ENCODE assay signal across 11 cellular contexts in the genomic region with DNA sequence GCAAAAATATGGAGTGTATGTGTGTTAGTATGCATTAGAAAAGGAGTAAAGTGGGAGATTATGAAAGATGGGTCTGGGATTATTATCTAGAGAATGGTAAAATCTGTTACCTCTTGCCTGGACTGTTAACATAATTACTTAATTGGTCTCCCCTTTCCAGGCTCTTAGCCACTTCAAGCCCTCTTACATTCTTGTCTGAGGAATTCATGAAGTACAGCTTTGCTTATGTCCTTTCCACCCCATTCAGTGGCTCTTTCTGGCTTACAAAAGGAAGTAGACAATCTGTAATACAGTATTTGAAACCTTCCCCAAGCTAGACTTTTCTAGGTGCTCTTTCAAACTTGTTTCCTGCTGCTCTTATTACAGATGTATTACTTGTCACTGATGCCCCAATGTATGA.
A peak's percentile ranks its signal among the peaks of the same experiment; 100 is the strongest.
DNase-seq lines count a peak whose midpoint lies in the region; ATAC-seq and TF ChIP-seq lines count a peak whose summit lies in the region.
"Had no signal": no experiment of that assay in that cellular context is flagged by ENCODE, and none has a peak within 500 bp of the region (broad histone marks: within the 10 kb centered on the region; RNA-seq: fewer than 3 reads in every experiment).

No MANE protein-coding gene starts in this region.

- no peak for DNase-seq in heart left ventricle
- no peak for DNase-seq in cardiac septum (ENCODE audit: low spot score)
- no peak for DNase-seq in SJSA1 (ENCODE audit: low read depth in 1 of 2, low spot score in 2 of 2)
- peak; percentile 31 for DNase-seq in iris pigment epithelial cell (ENCODE audit: low read depth)
- no peak for DNase-seq in uterus
- no peak for DNase-seq in SHP77 (lab: John Stamatoyannopoulos, UW)
- DNase-seq: left cardiac atrium, OCI-M1 had no signal

- intact Hi-C loops in heart left ventricle (cut with DNase I): no loop called here
- intact Hi-C loops in cardiac septum (cut with DNase I): no loop called here
- intact Hi-C loops in uterus (cut with DNase I; ENCODE audit: low total_unique reads): no loop called here

- H3K36me3 ChIP-seq in heart left ventricle (peaks cover 0 to 20% (median 0%) of the 10 kb centered on the region in 9 donors), SJSA1 (peaks cover 34% of the 10 kb centered on the region), uterus (no peaks in the 10 kb centered on the region)

- peaks cover 0 to 3% (median 0%) of the 10 kb centered on the region in 12 donors for H3K9me3 ChIP-seq in heart left ventricle
- H3K9me3 ChIP-seq in SJSA1 (replicated peaks): no peaks in the 10 kb centered on the region
- H3K9me3 ChIP-seq in uterus: no peaks in the 10 kb centered on the region

- no peak for TF ChIP-seq CTCF in heart left ventricle (IDR thresholded peaks at IDR 0.05)
- TF ChIP-seq CTCF in uterus (IDR thresholded peaks at IDR 0.05): no peak

- no peak for ATAC-seq in heart left ventricle
- no peak for ATAC-seq in GM19463 (IDR thresholded peaks at IDR 0.05; ENCODE audit: unreplicated experiment)
- no peak for ATAC-seq in GM19397 (IDR thresholded peaks at IDR 0.05; ENCODE audit: unreplicated experiment)

- peaks cover 20 to 95% (median 84%) of the 10 kb centered on the region in 12 donors for H3K4me1 ChIP-seq in heart left ventricle
- H3K4me1 ChIP-seq in SJSA1 (replicated peaks): peaks cover 48% of the 10 kb centered on the region
- peaks cover 14 to 16% of the 10 kb centered on the region in 2 donors for H3K4me1 ChIP-seq in uterus

- H3K27me3 ChIP-seq in heart left ventricle (no peaks in the 10 kb centered on the region), SJSA1 (replicated peaks) (no peaks in the 10 kb centered on the region), uterus (no peaks in the 10 kb centered on the region)

- H3K27ac ChIP-seq in heart left ventricle (peak overlapping the region in 11 of 12 donors; percentile 32 to 94 (median 68)), SJSA1 (peak overlapping the region; percentile 1; the same call in 1 of the 2 replicates), uterus (peak overlapping the region; percentile 17 to 46)
- H3K27ac ChIP-seq: VCaP had no signal

- TF ChIP-seq POLR2A in heart left ventricle (IDR thresholded peaks at IDR 0.05) (no peak), uterus (IDR thresholded peaks at IDR 0.05) (no peak)

- no peak overlapping the region for H3K4me3 ChIP-seq in heart left ventricle
- no peak overlapping the region for H3K4me3 ChIP-seq in SJSA1
- no peak overlapping the region for H3K4me3 ChIP-seq in uterus

Comparison
In these comparisons a context has a peak if more than half of its experiments do, and no peak if none do; other contexts are left out.
1. H3K27ac ChIP-seq: peak in every context shown above with its lines; median percentile 68 in heart left ventricle; 32 in uterus; 1 in SJSA1.